In the genomic region with DNA sequence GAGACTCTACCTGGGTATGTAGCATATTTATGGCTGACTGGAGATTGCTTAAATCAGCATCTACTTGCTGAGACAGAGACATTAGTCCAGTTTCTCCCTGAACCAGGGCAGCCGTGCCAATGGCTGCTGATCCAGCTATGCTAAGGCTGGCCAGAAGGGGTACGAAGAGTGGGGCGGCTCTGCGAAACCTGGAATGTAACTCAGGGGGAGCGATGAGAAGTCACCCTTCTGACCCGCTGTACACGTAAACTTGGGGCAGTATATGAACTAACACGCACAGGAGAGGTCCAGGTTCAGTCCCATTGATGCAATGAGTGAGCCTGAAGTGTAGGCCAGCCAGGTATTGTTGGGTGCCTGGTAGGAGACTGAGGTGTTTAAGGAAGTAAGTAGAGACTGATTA, we compare ENCODE assay signal across 34 cellular contexts.
"Had no signal": no experiment of that assay in that cellular context is flagged by ENCODE, and none has a peak within 500 bp of the region (broad histone marks: within the 10 kb centered on the region; RNA-seq: fewer than 3 reads in every experiment).

No MANE protein-coding gene starts in this region.

- DNase-seq: Karpas-422, Kasumi-1, KBM-7, MG63, MM.1S, MV-4-11, NCI-H1048, NCI-H1092, NCI-H1092 treated with DMSO at 0.1 percent for 48 hours, NCI-H1105, NCI-H1105 treated with DMSO at 0.1 percent for 48 hours, NCI-H1417, NCI-H1417 treated with DMSO at 0.1 percent for 48 hours, NCI-H1436, NCI-H1436 treated with DMSO at 0.1 percent for 48 hours, NCI-H146, NCI-H1694, NCI-H1694 treated with DMSO at 0.1 percent for 48 hours, NCI-H187, NCI-H187 treated with DMSO at 0.1 percent for 48 hours, NCI-H1930, NCI-H2029, NCI-H2029 treated with DMSO at 0.1 percent for 48 hours, NCI-H2081, NCI-H2081 treated with DMSO at 0.1 percent for 48 hours, NCI-H2107, NCI-H2171, NCI-H2171 treated with DMSO at 0.1 percent for 48 hours, NCI-H2227 treated with DMSO at 0.1 percent for 48 hours, NCI-H226, NCI-H345, NCI-H446, NCI-H446 treated with DMSO at 0.1 percent for 48 hours had no signal

- H3K9ac ChIP-seq: KMS-11 had no signal

- H3K9me3 ChIP-seq: MG63 had no signal

- H3K4me3 ChIP-seq: MG63 had no signal

- H3K36me3 ChIP-seq: MG63 had no signal

- H3K27me3 ChIP-seq: MG63 had no signal

- H3K27ac ChIP-seq: KMS-11 had no signal
